In genomic region chr16:81684901-81685300, GRCh38 we compare ENCODE assay signal across 27 cellular contexts.
"Had no signal": no experiment of that assay in that cellular context is flagged by ENCODE, and none has a peak within 500 bp of the region (broad histone marks: within the 10 kb centered on the region; RNA-seq: fewer than 3 reads in every experiment).

No MANE protein-coding gene starts in this region.

- H3K27me3 ChIP-seq: ascending aorta, brain microvascular endothelial cell, esophagus muscularis mucosa, sigmoid colon, upper lobe of left lung had no signal

- ATAC-seq: activated T-cell treated with anti-CD3 and anti-CD28 coated beads, Interleukin-2, amount 50 U/mL, for 4 hours; WTC11 had no signal

- H3K9me3 Mint-ChIP-seq: activated T-cell treated with anti-CD3 and anti-CD28 coated beads, Interleukin-2, amount 50 U/mL, for 4 hours; memory B cell; naive B cell; neural crest cell; WTC11 had no signal

- H3K4me3 Mint-ChIP-seq: activated T-cell treated with anti-CD3 and anti-CD28 coated beads, Interleukin-2, amount 50 U/mL, for 4 hours; memory B cell; naive B cell; neural crest cell; WTC11 had no signal

- H3K4me2 ChIP-seq: smooth muscle cell had no signal

- H3K4me1 ChIP-seq: ascending aorta had no signal

- H3K36me3 ChIP-seq: thoracic aorta had no signal

- DNase-seq: activated CD4-positive, alpha-beta T cell treated with anti-CD3 and anti-CD28 coated beads, Interleukin-2, amount 50 U/mL, for 48 hours; activated CD8-positive, alpha-beta memory T cell treated with anti-CD3 and anti-CD28 coated beads, Interleukin-2, amount 50 U/mL, for 48 hours; activated effector memory CD4-positive, alpha-beta T cell treated with anti-CD3 and anti-CD28 coated beads, Interleukin-2, amount 50 U/mL, for 16 hours; activated naive CD4-positive, alpha-beta T cell treated with anti-CD3 and anti-CD28 coated beads, Interleukin-2, amount 50 U/mL, for 16 hours; activated T-cell treated with anti-CD3 and anti-CD28 coated beads, Interleukin-2, amount 50 U/mL, for 4 hours; brain microvascular endothelial cell; central memory CD4-positive, alpha-beta T cell; effector memory CD4-positive, alpha-beta T cell; glutamatergic neuron; naive B cell; retina; sigmoid colon; stimulated activated CD4-positive, alpha-beta T cell treated with anti-CD3 and anti-CD28 coated beads, Interleukin-15, amount 100 ng/mL, for 24 hours; stimulated activated naive CD4-positive, alpha-beta T cell treated with Interleukin-2 at 50 U/mL for 16 hours; T-helper 1 cell; T-helper 9 cell had no signal

- H3K27ac Mint-ChIP-seq: memory B cell, progenitor cell of endocrine pancreas, WTC11 had no signal

- FAIRE-seq: frontal cortex, islet of Langerhans had no signal

- H3K27me3 Mint-ChIP-seq: memory B cell, naive B cell, progenitor cell of endocrine pancreas had no signal

- H3K27ac ChIP-seq: ascending aorta, brain microvascular endothelial cell, esophagus muscularis mucosa, sigmoid colon, thoracic aorta had no signal

- H3K4me1 Mint-ChIP-seq: neural crest cell had no signal

- H3K4me3 ChIP-seq: ascending aorta, esophagus muscularis mucosa, sigmoid colon, smooth muscle cell, thoracic aorta, upper lobe of left lung had no signal

- H3K9me3 ChIP-seq: ascending aorta, esophagus muscularis mucosa, sigmoid colon, thoracic aorta, upper lobe of left lung had no signal
